36 cellular contexts compared by ENCODE assay signal in genomic region chrX:119709630-119710029, GRCh38. TPM values are rescaled to one million over a fixed set of nuclear protein-coding genes. Genes with fewer than 3 reads are reported as not detected.
"Had no signal": no experiment of that assay in that cellular context is flagged by ENCODE, and none has a peak within 500 bp of the region (broad histone marks: within the 10 kb centered on the region; RNA-seq: fewer than 3 reads in every experiment).

No MANE protein-coding gene starts in this region.

- H3K9me3 ChIP-seq: MG63 had no signal

- DNase-seq: Karpas-422, Kasumi-1, MG63, MM.1S, MV-4-11, NCI-H1048, NCI-H1092, NCI-H1092 treated with DMSO at 0.1 percent for 48 hours, NCI-H1105, NCI-H1105 treated with DMSO at 0.1 percent for 48 hours, NCI-H1417, NCI-H1417 treated with DMSO at 0.1 percent for 48 hours, NCI-H1436, NCI-H1436 treated with DMSO at 0.1 percent for 48 hours, NCI-H146, NCI-H1694, NCI-H1694 treated with DMSO at 0.1 percent for 48 hours, NCI-H187, NCI-H187 treated with DMSO at 0.1 percent for 48 hours, NCI-H1930, NCI-H2029, NCI-H2029 treated with DMSO at 0.1 percent for 48 hours, NCI-H2081, NCI-H2081 treated with DMSO at 0.1 percent for 48 hours, NCI-H2107, NCI-H2171, NCI-H2171 treated with DMSO at 0.1 percent for 48 hours, NCI-H2227 treated with DMSO at 0.1 percent for 48 hours, NCI-H226, NCI-H345, NCI-H446, NCI-H446 treated with DMSO at 0.1 percent for 48 hours, NCI-H510A, NCI-H510A treated with DMSO at 0.1 percent for 48 hours had no signal

- H3K36me3 ChIP-seq: MG63 had no signal

- H3K27me3 ChIP-seq: MG63 had no signal

- H3K4me3 ChIP-seq: MG63 had no signal

RNA-seq across cellular contexts. Expression of gene SOWAHD, which starts 48.8 kb away (rescaled TPM):
- total RNA-seq: MCF 10A, NCI-H460 had no signal
